ENCODE assay signal across 3 cellular contexts in the genomic region with DNA sequence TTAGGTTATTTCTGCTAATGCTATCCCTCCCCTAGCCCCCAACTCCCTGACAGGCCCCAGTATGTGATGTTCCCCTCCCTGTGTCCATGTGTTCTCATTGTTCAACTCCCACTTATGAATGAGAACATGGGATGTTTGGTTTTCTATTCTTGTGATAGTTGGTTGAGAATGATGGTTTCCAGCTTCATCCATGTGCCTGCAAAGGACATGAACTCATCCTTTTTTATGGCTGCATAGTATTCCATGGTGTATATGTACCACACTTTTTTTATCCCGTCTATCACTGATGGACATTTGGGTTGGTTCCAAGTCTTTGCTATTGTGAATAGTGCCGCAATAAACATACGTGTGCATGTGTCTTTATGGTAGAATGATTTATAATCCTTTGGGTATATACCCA.
A peak's percentile ranks its signal among the peaks of the same experiment; 100 is the strongest.
DNase-seq lines count a peak whose midpoint lies in the region; ATAC-seq, FAIRE-seq and TF ChIP-seq lines count a peak whose summit lies in the region.
"Not testable (repeated sequence)": the region's sequence is repeated elsewhere in the genome, so short reads cannot be mapped to it uniquely, and the experiment has no call there.

No MANE protein-coding gene starts in this region.

- in situ Hi-C loops in K562 (cut with MboI), result not testable (repeated sequence)

- not testable (repeated sequence) for H3K4me3 ChIP-seq in HEK293 (ENCODE audit: low read depth, low read length); K562

- H2AFZ ChIP-seq in K562 (ENCODE audit: low read depth, low read length), result not testable (repeated sequence)

- H3K79me2 ChIP-seq in K562 (ENCODE audit: control insufficient read depth, insufficient read depth, low read length), result not testable (repeated sequence)

- H3K9me1 ChIP-seq in K562 (ENCODE audit: control insufficient read depth, insufficient read depth, low read length), result not testable (repeated sequence)

- POLR2A ChIA-PET in HEK293 (lab: Yijun Ruan, JAX); K562 (lab: Yijun Ruan, JAX): not testable (repeated sequence)

- not testable (repeated sequence) for H3K9me3 ChIP-seq in HEK293 (ENCODE audit: control insufficient read depth, insufficient read depth, low read depth, low read length); K562 (replicated peaks; ENCODE audit: control insufficient read depth, insufficient read depth, low read depth, low read length)

- TF ChIP-seq RAD21 in K562 (CRISPR knock-in tag; conservative IDR thresholded peaks at IDR 0.05 in 1 of 2, IDR thresholded peaks at IDR 0.05 in 1 of 2), result not testable (repeated sequence)

- H3K36me3 ChIP-seq in HEK293 (ENCODE audit: control insufficient read depth in 2 of 2, insufficient read depth in 1 of 2, low read length in 2 of 2), result peaks cover 3 to 13% of the 10 kb centered on the region in 2 experiments; a peak in 2 of 3 replicates
- not testable (repeated sequence) for H3K36me3 ChIP-seq in K562 (ENCODE audit: control insufficient read depth, insufficient read depth, low read length)

- 0% methylated on average over 3 of the region's 3 CpGs for WGBS in K562 (ENCODE audit: insufficient coverage, low coverage, missing lambda C conversion rate)

- H3K27me3 ChIP-seq in K562 (ENCODE audit: control insufficient read depth in 2 of 2, insufficient read depth in 2 of 2, low read length in 2 of 2), result not testable (repeated sequence)

- BruUV-seq in K562 (replicated peaks; lab: Mats Ljungman, UMichigan), result not testable (repeated sequence)

- not testable (repeated sequence) for H3K9ac ChIP-seq in K562 (ENCODE audit: insufficient read depth in 1 of 2, low read depth in 2 of 2, low read length in 2 of 2)

- CTCF ChIA-PET in HEK293 (lab: Yijun Ruan, JAX), result interaction anchor here (1.2 kb wide), 1 partner anchor 9 kb away, joined by 3 read pairs; no protein-coding TSS in a partner anchor
- CTCF ChIA-PET in K562 (lab: Yijun Ruan, JAX; ENCODE audit: low intra/inter-chr PET ratio), result not testable (repeated sequence)

- intact Hi-C loops in K562 (cut with micrococcal nuclease), result not testable (repeated sequence)

- TF ChIP-seq POLR2A in K562 (conservative IDR thresholded peaks at IDR 0.05), result not testable (repeated sequence)

- H3K4me2 ChIP-seq in K562 (ENCODE audit: insufficient read depth, low read length), result not testable (repeated sequence)

- not testable (repeated sequence) for H3K4me1 ChIP-seq in HEK293 (ENCODE audit: control insufficient read depth, insufficient read depth, low read length); K562 (replicated peaks in 1 of 2; ENCODE audit: control insufficient read depth in 2 of 2, insufficient read depth in 2 of 2, low read length in 2 of 2)

- not testable (repeated sequence) for TF ChIP-seq EP300 in K562 (IDR thresholded peaks at IDR 0.05; ENCODE audit: low read length)

- ATAC-seq in SK-N-SH treated with all-trans-retinoic acid at 6 μM for 48 hours, K562: not testable (repeated sequence)

- DNase-seq in K562 (ENCODE audit: extremely low read depth in 1 of 4, low spot score in 3 of 4), result not testable (repeated sequence)

- H3K27ac ChIP-seq in HEK293 (ENCODE audit: extremely low read depth, low read depth, low read length); K562 (ENCODE audit: extremely low read depth, low read depth, low read length): not testable (repeated sequence)

- not testable (repeated sequence) for TF ChIP-seq CTCF in HEK293 (tag by site-specific recombination; IDR thresholded peaks at IDR 0.05); K562 (IDR thresholded peaks at IDR 0.05 in 2 of 3, conservative IDR thresholded peaks at IDR 0.05 in 1 of 3; ENCODE audit: insufficient read depth in 2 of 3, low read depth in 1 of 3, low read length in 3 of 3)

- not testable (repeated sequence) for H4K20me1 ChIP-seq in K562 (replicated peaks; ENCODE audit: control insufficient read depth, insufficient read depth, low read length)

- FAIRE-seq in K562 (lab: Jason Lieb, UNC), result not testable (repeated sequence)

TF ChIP-seq in HEK293, 187 proteins besides CTCF, POLR2A, EP300 and RAD21:
- peak; percentile 91 for TF ChIP-seq ZNF146 (tag by site-specific recombination; IDR thresholded peaks at IDR 0.05)
- TF ChIP-seq, protein P1, sequence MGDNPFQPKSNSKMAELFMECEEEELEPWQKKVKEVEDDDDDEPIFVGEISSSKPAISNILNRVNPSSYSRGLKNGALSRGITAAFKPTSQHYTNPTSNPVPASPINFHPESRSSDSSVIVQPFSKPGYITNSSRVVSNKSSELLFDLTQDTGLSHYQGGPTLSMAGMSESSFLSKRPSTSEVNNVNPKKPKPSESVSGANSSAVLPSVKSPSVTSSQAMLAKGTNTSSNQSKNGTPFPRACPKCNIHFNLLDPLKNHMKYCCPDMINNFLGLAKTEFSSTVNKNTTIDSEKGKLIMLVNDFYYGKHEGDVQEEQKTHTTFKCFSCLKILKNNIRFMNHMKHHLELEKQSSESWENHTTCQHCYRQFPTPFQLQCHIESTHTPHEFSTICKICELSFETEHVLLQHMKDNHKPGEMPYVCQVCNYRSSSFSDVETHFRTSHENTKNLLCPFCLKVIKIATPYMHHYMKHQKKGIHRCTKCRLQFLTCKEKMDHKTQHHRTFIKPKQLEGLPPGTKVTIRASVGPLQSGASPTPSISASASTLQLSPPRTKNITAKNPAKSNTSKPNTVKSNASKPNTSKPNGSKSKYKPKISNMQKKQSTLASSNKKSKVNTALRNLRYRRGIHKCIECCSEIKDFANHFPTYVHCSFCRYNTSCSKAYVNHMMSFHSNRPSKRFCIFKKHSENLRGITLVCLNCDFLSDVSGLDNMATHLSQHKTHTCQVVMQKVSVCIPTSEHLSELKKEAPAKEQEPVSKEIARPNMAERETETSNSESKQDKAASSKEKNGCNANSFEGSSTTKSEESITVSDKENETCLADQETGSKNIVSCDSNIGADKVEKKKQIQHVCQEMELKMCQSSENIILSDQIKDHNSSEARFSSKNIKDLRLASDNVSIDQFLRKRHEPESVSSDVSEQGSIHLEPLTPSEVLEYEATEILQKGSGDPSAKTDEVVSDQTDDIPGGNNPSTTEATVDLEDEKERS (tag by site-specific recombination; IDR thresholded peaks at IDR 0.05), result 0 out of 2 replicates have a peak, but pooled peaks have one; percentile 72

TF ChIP-seq in SK-N-SH treated with all-trans-retinoic acid at 6 μM for 48 hours, 23 proteins besides CTCF, POLR2A, EP300 and RAD21:
- peak; percentile 75 for TF ChIP-seq ZNF8 (CRISPR knock-in tag; IDR thresholded peaks at IDR 0.05)
TF ChIP-seq in SK-N-SH treated with all-trans-retinoic acid at 6 μM for 48 hours: peak in this region for 1; not testable (repeated sequence) for 22.

TF ChIP-seq in K562, 482 proteins besides CTCF, POLR2A, EP300 and RAD21:
- TF ChIP-seq ZNF146 (CRISPR knock-in tag; IDR thresholded peaks at IDR 0.05; ENCODE audit: unreplicated experiment), result peak; percentile 45
